ENCODE assay signal across 17 cellular contexts in genomic region chr17:72404872-72405271, GRCh38.
DNase-seq lines count a peak whose midpoint lies in the region; ATAC-seq and TF ChIP-seq lines count a peak whose summit lies in the region.
"Had no signal": no experiment of that assay in that cellular context is flagged by ENCODE, and none has a peak within 500 bp of the region (broad histone marks: within the 10 kb centered on the region; RNA-seq: fewer than 3 reads in every experiment).

No MANE protein-coding gene starts in this region.

- H3K4me1 ChIP-seq in SK-N-SH (ENCODE audit: control insufficient read depth in 1 of 2, insufficient read depth in 2 of 2, low read depth in 1 of 2, low read length in 1 of 2): peaks cover 22 to 54% of the 10 kb centered on the region in 2 experiments
- H3K4me1 ChIP-seq in smooth muscle cell (ENCODE audit: low read depth): peaks cover 14% of the 10 kb centered on the region

- H3K36me3 ChIP-seq in SK-N-SH (replicated peaks in 1 of 2; ENCODE audit: control insufficient read depth in 1 of 2, insufficient read depth in 2 of 2, low read length in 1 of 2) (no peaks in the 10 kb centered on the region), smooth muscle cell (ENCODE audit: low read depth) (no peaks in the 10 kb centered on the region)
- H3K36me3 ChIP-seq: SJSA1, thoracic aorta had no signal

- TF ChIP-seq RAD21 in SK-N-SH (IDR thresholded peaks at IDR 0.05; ENCODE audit: low read length): no peak; the same call in 1 of the 2 replicates

- peak overlapping the region; percentile 62 for H3K9ac ChIP-seq in SK-N-SH
- peak overlapping the region; percentile 68 for H3K9ac ChIP-seq in smooth muscle cell (ENCODE audit: low read depth)

- ATAC-seq in GM21360 (IDR thresholded peaks at IDR 0.05; ENCODE audit: unreplicated experiment) (no peak), GM18858 (IDR thresholded peaks at IDR 0.05; ENCODE audit: unreplicated experiment) (no peak), natural killer cell (no peak)
- ATAC-seq: activated CD8-positive, alpha-beta T cell treated with anti-CD3 and anti-CD28 coated beads for 36 hours; CD8-positive, alpha-beta T cell had no signal

- intact Hi-C loops in natural killer cell (cut with micrococcal nuclease): no loop called here

- no peak overlapping the region for H2AFZ ChIP-seq in SK-N-SH (ENCODE audit: low read depth)
- no peak overlapping the region for H2AFZ ChIP-seq in smooth muscle cell (ENCODE audit: low read depth)

- peaks cover 20% of the 10 kb centered on the region for H3F3A ChIP-seq in SK-N-SH (replicated peaks; ENCODE audit: insufficient read depth)
- H3F3A ChIP-seq in smooth muscle cell (ENCODE audit: low read depth): peaks cover 23% of the 10 kb centered on the region

- POLR2A ChIA-PET in SK-N-SH (lab: Yijun Ruan, JAX): no interaction called here

- H3K4me2 ChIP-seq in SK-N-SH: peak overlapping the region; percentile 64
- peak overlapping the region; percentile 65 for H3K4me2 ChIP-seq in smooth muscle cell

- peak; percentile 35 to 76; a peak in 3 of 4 replicates for TF ChIP-seq EP300 in SK-N-SH (IDR thresholded peaks at IDR 0.05; ENCODE audit: borderline replicate concordance in 1 of 2, low read depth in 1 of 2, low read length in 1 of 2)

- TF ChIP-seq CTCF in SK-N-SH (IDR thresholded peaks at IDR 0.05) (no peak), fibroblast of villous mesenchyme (IDR thresholded peaks at IDR 0.05; ENCODE audit: insufficient read depth, low read depth, low read length) (no peak), smooth muscle cell (IDR thresholded peaks at IDR 0.05; ENCODE audit: borderline replicate concordance, insufficient read depth, poor library complexity, severe bottlenecking) (no peak), natural killer cell (IDR thresholded peaks at IDR 0.05) (no peak)

- H3K79me2 ChIP-seq in SK-N-SH (ENCODE audit: insufficient read depth): peaks cover 13% of the 10 kb centered on the region; the same call in 1 of the 2 replicates
- no peaks in the 10 kb centered on the region for H3K79me2 ChIP-seq in smooth muscle cell (ENCODE audit: low read depth)

- H3K27ac ChIP-seq in SK-N-SH (ENCODE audit: low read depth in 2 of 2, low read length in 1 of 2) (peak overlapping the region; percentile 44 to 99; a peak in 3 of 4 replicates), smooth muscle cell (ENCODE audit: low read depth) (peak overlapping the region; percentile 94)
- H3K27ac ChIP-seq: SJSA1, thoracic aorta had no signal

- H3K36me3 Mint-ChIP-seq in natural killer cell: no peaks in the 10 kb centered on the region
- H3K36me3 Mint-ChIP-seq: CD8-positive, alpha-beta T cell had no signal

- H3K9me3 Mint-ChIP-seq in natural killer cell: peaks cover 0 to 2% of the 10 kb centered on the region in 2 donors
- H3K9me3 Mint-ChIP-seq: activated CD8-positive, alpha-beta T cell treated with anti-CD3 and anti-CD28 coated beads for 36 hours; CD8-positive, alpha-beta T cell had no signal

- CTCF ChIA-PET in SK-N-SH (lab: Yijun Ruan, JAX): interaction anchor here (1.0 kb wide), 2 partner anchors 27 to 60 kb away, joined by 3 read pairs; no protein-coding TSS in a partner anchor

- H3K4me3 ChIP-seq in SK-N-SH (ENCODE audit: low read depth in 2 of 2, low read length in 1 of 2) (0 out of 4 replicates have a peak overlapping the region, but pooled peaks of 1 of the 2 experiments have one; percentile 17), fibroblast of villous mesenchyme (ENCODE audit: low read depth, low read length) (no peak overlapping the region), smooth muscle cell (no peak overlapping the region)
- H3K4me3 ChIP-seq: SJSA1, thoracic aorta had no signal

- H4K20me1 ChIP-seq in SK-N-SH (ENCODE audit: insufficient read depth) (no peaks in the 10 kb centered on the region), smooth muscle cell (ENCODE audit: low read depth) (no peaks in the 10 kb centered on the region)

- no peaks in the 10 kb centered on the region for H3K4me1 Mint-ChIP-seq in natural killer cell

- no peaks in the 10 kb centered on the region for H3K27me3 Mint-ChIP-seq in natural killer cell (ENCODE audit: low read depth in 2 of 2)
- H3K27me3 Mint-ChIP-seq: activated CD8-positive, alpha-beta T cell treated with anti-CD3 and anti-CD28 coated beads for 36 hours had no signal

- DNase-seq in ELR (ENCODE audit: low read depth) (peak; percentile 62), SK-N-SH (no peak), fibroblast of villous mesenchyme (ENCODE audit: low read depth) (peak; percentile 78), smooth muscle cell (lab: John Stamatoyannopoulos, UW; ENCODE audit: unreplicated experiment) (no peak), natural killer cell (no peak)
- DNase-seq: activated CD8-positive, alpha-beta T cell treated with anti-CD3 and anti-CD28 coated beads for 36 hours; activated effector memory CD4-positive, alpha-beta T cell treated with anti-CD3 and anti-CD28 coated beads, Interleukin-2, amount 50 U/mL, for 16 hours; CD8-positive, alpha-beta T cell; GDM1; NCI-H1048; NCI-H2171 treated with DMSO at 0.1 percent for 48 hours; NK-92 treated with Interleukin-12 subunit alpha and Interleukin-12 subunit beta, amount 100 ng/mL, for 24 hours had no signal

- no peaks in the 10 kb centered on the region for H3K27me3 ChIP-seq in SK-N-SH (ENCODE audit: insufficient read depth)
- H3K27me3 ChIP-seq in smooth muscle cell (ENCODE audit: low read depth): no peaks in the 10 kb centered on the region
- H3K27me3 ChIP-seq: SJSA1 had no signal

- H3K9me3 ChIP-seq in SK-N-SH: no peaks in the 10 kb centered on the region
- no peaks in the 10 kb centered on the region for H3K9me3 ChIP-seq in smooth muscle cell (replicated peaks; ENCODE audit: low read depth)
- H3K9me3 ChIP-seq: SJSA1, thoracic aorta had no signal

- H3K4me3 Mint-ChIP-seq in natural killer cell: no peak overlapping the region
- H3K4me3 Mint-ChIP-seq: activated CD8-positive, alpha-beta T cell treated with anti-CD3 and anti-CD28 coated beads for 36 hours; CD8-positive, alpha-beta T cell had no signal

- no peaks in the 10 kb centered on the region for H3K9me2 ChIP-seq in SK-N-SH

- no peak overlapping the region for H3K27ac Mint-ChIP-seq in natural killer cell
- H3K27ac Mint-ChIP-seq: activated CD8-positive, alpha-beta T cell treated with anti-CD3 and anti-CD28 coated beads for 36 hours; CD8-positive, alpha-beta T cell; progenitor cell of endocrine pancreas had no signal

- WGBS in SK-N-SH (ENCODE audit: low lambda C conversion rate): 21% methylated on average over 4 of the region's 4 CpGs
- 8% methylated on average over 4 of the region's 4 CpGs for WGBS in smooth muscle cell (ENCODE audit: low lambda C conversion rate)

TF ChIP-seq in SK-N-SH, 30 proteins besides CTCF, POLR2A, EP300 and RAD21 (continues in another document):
- TF ChIP-seq MEF2A (IDR thresholded peaks at IDR 0.05; ENCODE audit: borderline replicate concordance, low read depth) (peak; percentile 91), REST (IDR thresholded peaks at IDR 0.05; ENCODE audit: low read depth, low read length) (0 out of 2 replicates have a peak, but pooled peaks have one; percentile 40), POLR2AphosphoS5 (IDR thresholded peaks at IDR 0.05; ENCODE audit: low read depth, low read length) (peak; percentile 26; the same call in 1 of the 2 replicates), MAX (IDR thresholded peaks at IDR 0.05; ENCODE audit: low read depth) (peak; percentile 54; the same call in 1 of the 2 replicates), TCF12 (IDR thresholded peaks at IDR 0.05) (peak; percentile 85), TEAD4 (IDR thresholded peaks at IDR 0.05; ENCODE audit: borderline replicate concordance, insufficient read depth) (peak; percentile 63), PBX3 (IDR thresholded peaks at IDR 0.05) (peak; percentile 89), ELF1 (IDR thresholded peaks at IDR 0.05) (no peak; the same call in 1 of the 2 replicates), NFIC (IDR thresholded peaks at IDR 0.05; ENCODE audit: borderline replicate concordance) (peak; percentile 25; the same call in 1 of the 2 replicates), RXRA (IDR thresholded peaks at IDR 0.05; ENCODE audit: borderline replicate concordance, low read depth) (peak; percentile 57; the same call in 1 of the 2 replicates), RCOR1 (IDR thresholded peaks at IDR 0.05; ENCODE audit: low read length) (no peak)

Comparison
In these comparisons a context has a peak if more than half of its experiments do, and no peak if none do; other contexts are left out.
1. DNase-seq: peak in ELR (single experiment) and fibroblast of villous mesenchyme (single experiment); none in SK-N-SH (single experiment), smooth muscle cell (single experiment) and natural killer cell (single experiment).